ENCODE assay signal across 8 cellular contexts in genomic region chr19:3369337-3370213, GRCh38. TPM values are rescaled to one million over a fixed set of nuclear protein-coding genes. Genes with fewer than 3 reads are reported as not detected.
DNase-seq lines count a peak whose midpoint lies in the region; ATAC-seq and TF ChIP-seq lines count a peak whose summit lies in the region.

No MANE protein-coding gene starts in this region.

- no peak overlapping the region for H3K4me3 Mint-ChIP-seq in activated CD4-positive, alpha-beta T cell treated with anti-CD3 and anti-CD28 coated beads, Interleukin-2, amount 10 ng/mL, durations not matched to agents 7 days and 5 days
- peak overlapping the region; percentile 33 to 62 for H3K4me3 Mint-ChIP-seq in activated T-cell treated with anti-CD3 and anti-CD28 coated beads, Interleukin-2, amount 50 U/mL, for 72 hours

- ATAC-seq in activated T-cell treated with anti-CD3 and anti-CD28 coated beads, Interleukin-2, amount 50 U/mL, for 72 hours (replicated peaks in 1 of 2), result peak in 1 of 2 donors; percentile 41
- ATAC-seq in heart right ventricle, result peak; percentile 4 to 60 (median 16)
- no peak for ATAC-seq in HG02588 (IDR thresholded peaks at IDR 0.05; ENCODE audit: unreplicated experiment)

- WGBS in heart right ventricle, 2 donors, result 24 to 31% methylated on average over 42 of the region's 42 CpGs

- H3K9me3 ChIP-seq in heart right ventricle, result no peaks in the 10 kb centered on the region

- H3K4me3 ChIP-seq in heart right ventricle, result peak overlapping the region in 9 of 10 donors; percentile 78 to 95 (median 84)

- DNase-seq in activated CD4-positive, alpha-beta T cell treated with anti-CD3 and anti-CD28 coated beads for 48 hours, result peak; percentile 23
- DNase-seq in activated CD4-positive, alpha-beta T cell treated with anti-CD3 and anti-CD28 coated beads, Interleukin-2, amount 10 ng/mL, durations not matched to agents 7 days and 5 days, result no peak
- peak in 1 of 2 donors; percentile 17 for DNase-seq in activated T-cell treated with anti-CD3 and anti-CD28 coated beads, Interleukin-2, amount 50 U/mL, for 72 hours
- DNase-seq in heart right ventricle, result peak in 1 of 2 donors; percentile 72
- peak; percentile 55 for DNase-seq in retina
- no peak for DNase-seq in GM10266 (ENCODE audit: extremely low spot score)
- DNase-seq in GF-D8 (lab: John Stamatoyannopoulos, UW), result no peak

- no peak for TF ChIP-seq CTCF in heart right ventricle (IDR thresholded peaks at IDR 0.05)
- no peak for TF ChIP-seq CTCF in GM10266 (IDR thresholded peaks at IDR 0.05; ENCODE audit: control insufficient read depth, insufficient read depth, low read depth, missing control alignments)

- H3K27ac ChIP-seq in heart right ventricle, result peak overlapping the region; percentile 64 to 100 (median 98)

- peaks cover 26% of the 10 kb centered on the region for H3K27me3 Mint-ChIP-seq in activated CD4-positive, alpha-beta T cell treated with anti-CD3 and anti-CD28 coated beads, Interleukin-2, amount 10 ng/mL, durations not matched to agents 7 days and 5 days
- H3K27me3 Mint-ChIP-seq in activated T-cell treated with anti-CD3 and anti-CD28 coated beads, Interleukin-2, amount 50 U/mL, for 72 hours (ENCODE audit: low read depth), result no peaks in the 10 kb centered on the region

- no peaks in the 10 kb centered on the region for H3K27me3 ChIP-seq in heart right ventricle

- H3K36me3 ChIP-seq in heart right ventricle, result peaks cover 0 to 14% (median 0%) of the 10 kb centered on the region in 9 donors

- no peaks in the 10 kb centered on the region for H3K9me3 Mint-ChIP-seq in activated CD4-positive, alpha-beta T cell treated with anti-CD3 and anti-CD28 coated beads, Interleukin-2, amount 10 ng/mL, durations not matched to agents 7 days and 5 days
- H3K9me3 Mint-ChIP-seq in activated T-cell treated with anti-CD3 and anti-CD28 coated beads, Interleukin-2, amount 50 U/mL, for 72 hours, result no peaks in the 10 kb centered on the region

- POLR2A ChIA-PET in activated CD4-positive, alpha-beta T cell treated with anti-CD3 and anti-CD28 coated beads, Interleukin-2, amount 10 ng/mL, durations not matched to agents 7 days and 5 days (lab: Charles Lee), result no interaction called here

- no peak overlapping the region for H3K27ac Mint-ChIP-seq in activated CD4-positive, alpha-beta T cell treated with anti-CD3 and anti-CD28 coated beads, Interleukin-2, amount 10 ng/mL, durations not matched to agents 7 days and 5 days
- peak overlapping the region; percentile 2 for H3K27ac Mint-ChIP-seq in activated T-cell treated with anti-CD3 and anti-CD28 coated beads, Interleukin-2, amount 50 U/mL, for 72 hours

- H3K36me3 Mint-ChIP-seq in activated CD4-positive, alpha-beta T cell treated with anti-CD3 and anti-CD28 coated beads, Interleukin-2, amount 10 ng/mL, durations not matched to agents 7 days and 5 days (ENCODE audit: low read depth), result no peaks in the 10 kb centered on the region
- H3K36me3 Mint-ChIP-seq in activated T-cell treated with anti-CD3 and anti-CD28 coated beads, Interleukin-2, amount 50 U/mL, for 72 hours (ENCODE audit: insufficient read depth in 2 of 2), result no peaks in the 10 kb centered on the region

- peaks cover 20% of the 10 kb centered on the region for H3K4me1 Mint-ChIP-seq in activated CD4-positive, alpha-beta T cell treated with anti-CD3 and anti-CD28 coated beads, Interleukin-2, amount 10 ng/mL, durations not matched to agents 7 days and 5 days
- H3K4me1 Mint-ChIP-seq in activated T-cell treated with anti-CD3 and anti-CD28 coated beads, Interleukin-2, amount 50 U/mL, for 72 hours (ENCODE audit: low read depth), result peaks cover 39% of the 10 kb centered on the region

- intact Hi-C loops in heart right ventricle (cut with DNase I), result loop anchor here in 2 of 10 donors (5.0 kb wide), 2 partner anchors 33 to 38 kb away; no protein-coding TSS in a partner anchor

- H3K4me1 ChIP-seq in heart right ventricle, result peaks cover 27 to 76% (median 53%) of the 10 kb centered on the region in 9 donors

- CTCF ChIA-PET in activated CD4-positive, alpha-beta T cell treated with anti-CD3 and anti-CD28 coated beads, Interleukin-2, amount 10 ng/mL, durations not matched to agents 7 days and 5 days (lab: Charles Lee), result no interaction called here

RNA-seq across cellular contexts. Expression of gene NFIC, which starts 3.2 kb away (rescaled TPM):
- total RNA-seq in activated CD4-positive, alpha-beta T cell treated with anti-CD3 and anti-CD28 coated beads, Interleukin-2, amount 10 ng/mL, durations not matched to agents 7 days and 5 days, result 10 to 100 TPM; 14.2 TPM
- total RNA-seq in activated T-cell treated with anti-CD3 and anti-CD28 coated beads, Interleukin-2, amount 50 U/mL, for 72 hours, result 10 to 100 TPM; 19.8 to 24.8 TPM
- 100 to 1,000 TPM; 132 to 217 (median 161) TPM for total RNA-seq in heart right ventricle
- 100 to 1,000 TPM in 1 of 2 donors, 10 to 100 TPM in 1; 52.3 to 147 TPM for polyA plus RNA-seq in heart right ventricle

Comparison
In these comparisons a context has a peak if more than half of its experiments do, and no peak if none do; other contexts are left out.
1. DNase-seq: peak in activated CD4-positive, alpha-beta T cell treated with anti-CD3 and anti-CD28 coated beads for 48 hours (single experiment) and retina (single experiment); none in activated CD4-positive, alpha-beta T cell treated with anti-CD3 and anti-CD28 coated beads, Interleukin-2, amount 10 ng/mL, durations not matched to agents 7 days and 5 days (single experiment), GM10266 (single experiment) and GF-D8 (single experiment).
2. RNA of gene NFIC, which starts 3.2 kb away (total RNA-seq): 132 to 217 TPM in heart right ventricle; 19.8 to 24.8 TPM in activated T-cell treated with anti-CD3 and anti-CD28 coated beads, Interleukin-2, amount 50 U/mL, for 72 hours and 14.2 TPM in activated CD4-positive, alpha-beta T cell treated with anti-CD3 and anti-CD28 coated beads, Interleukin-2, amount 10 ng/mL, durations not matched to agents 7 days and 5 days; every median in the first group is over 4 times any median in the second.